ENCODE assay signal across 37 cellular contexts in the genomic region with DNA sequence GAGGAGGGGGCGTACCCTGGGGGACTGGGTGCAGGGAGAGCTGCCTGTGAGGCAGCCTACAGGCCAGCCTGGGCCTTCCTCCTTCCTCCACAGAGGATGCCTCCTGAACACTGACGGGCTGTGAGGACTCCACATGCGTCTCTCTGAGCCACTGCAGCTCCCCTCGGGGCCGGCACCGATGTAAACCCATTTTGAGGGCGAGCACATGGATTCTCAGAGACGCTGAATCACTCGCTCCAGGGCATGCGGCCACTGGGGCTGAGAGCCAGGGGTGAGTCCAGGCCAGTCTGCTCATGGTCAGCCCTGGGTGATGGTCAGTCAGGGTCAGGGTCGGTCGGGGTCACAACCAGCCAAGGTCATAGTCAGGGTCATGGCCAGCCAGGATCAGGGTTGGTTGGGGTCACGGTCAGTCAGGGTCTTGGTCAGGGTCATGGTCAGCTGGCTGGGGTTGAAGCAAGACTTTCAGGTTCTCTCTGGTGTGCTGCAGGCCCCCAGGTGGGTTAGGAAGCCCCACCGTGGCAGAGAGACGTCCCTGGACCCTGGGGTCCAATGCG. TPM values are rescaled to one million over a fixed set of nuclear protein-coding genes. Genes with fewer than 3 reads are reported as not detected.
"Had no signal": no experiment of that assay in that cellular context is flagged by ENCODE, and none has a peak within 500 bp of the region (broad histone marks: within the 10 kb centered on the region; RNA-seq: fewer than 3 reads in every experiment).

No MANE protein-coding gene starts in this region.

- H3K27ac ChIP-seq: brain microvascular endothelial cell, cardiac muscle cell, PC-9, VCaP had no signal

- H3K4me3 Mint-ChIP-seq: activated B cell treated with CpG ODN at 0.5 μM for 24 hours; activated CD8-positive, alpha-beta T cell treated with anti-CD3 and anti-CD28 coated beads for 36 hours; activated naive CD8-positive, alpha-beta T cell treated with anti-CD3 and anti-CD28 coated beads for 36 hours; activated T-cell treated with anti-CD3 and anti-CD28 coated beads, Interleukin-2, amount 50 U/mL, for 72 hours; activated T-helper 17 cell treated with anti-CD3 and anti-CD28 coated beads, Interleukin-2, amount 50 U/mL, for 72 hours; central memory CD8-positive, alpha-beta T cell had no signal

- H3K36me3 ChIP-seq: brain microvascular endothelial cell, cardiac muscle cell had no signal

- H3K4me2 ChIP-seq: PC-9 had no signal

- H3K27ac Mint-ChIP-seq: activated B cell treated with CpG ODN at 0.5 μM for 24 hours; activated CD8-positive, alpha-beta T cell treated with anti-CD3 and anti-CD28 coated beads for 36 hours; activated naive CD8-positive, alpha-beta T cell treated with anti-CD3 and anti-CD28 coated beads for 36 hours; activated T-cell treated with anti-CD3 and anti-CD28 coated beads, Interleukin-2, amount 50 U/mL, for 72 hours; activated T-helper 17 cell treated with anti-CD3 and anti-CD28 coated beads, Interleukin-2, amount 50 U/mL, for 72 hours had no signal

- ATAC-seq: activated CD8-positive, alpha-beta T cell treated with anti-CD3 and anti-CD28 coated beads for 36 hours; activated T-cell treated with anti-CD3 and anti-CD28 coated beads, Interleukin-2, amount 50 U/mL, for 72 hours; activated T-helper 17 cell treated with anti-CD3 and anti-CD28 coated beads, Interleukin-2, amount 50 U/mL, for 72 hours had no signal

- H3K4me3 ChIP-seq: cardiac muscle cell, PC-9 had no signal

- H2AFZ ChIP-seq: PC-9 had no signal

- H3K4me1 Mint-ChIP-seq: activated B cell treated with CpG ODN at 0.5 μM for 24 hours; activated naive CD8-positive, alpha-beta T cell treated with anti-CD3 and anti-CD28 coated beads for 36 hours; activated T-helper 17 cell treated with anti-CD3 and anti-CD28 coated beads, Interleukin-2, amount 50 U/mL, for 72 hours; central memory CD8-positive, alpha-beta T cell had no signal

- H3K9me3 Mint-ChIP-seq: activated B cell treated with CpG ODN at 0.5 μM for 24 hours; activated CD8-positive, alpha-beta T cell treated with anti-CD3 and anti-CD28 coated beads for 36 hours; activated naive CD8-positive, alpha-beta T cell treated with anti-CD3 and anti-CD28 coated beads for 36 hours; activated T-cell treated with anti-CD3 and anti-CD28 coated beads, Interleukin-2, amount 50 U/mL, for 72 hours; activated T-helper 17 cell treated with anti-CD3 and anti-CD28 coated beads, Interleukin-2, amount 50 U/mL, for 72 hours; central memory CD8-positive, alpha-beta T cell had no signal

- H3K36me3 Mint-ChIP-seq: activated naive CD8-positive, alpha-beta T cell treated with anti-CD3 and anti-CD28 coated beads for 36 hours had no signal

- H3K27me3 ChIP-seq: brain microvascular endothelial cell, cardiac muscle cell had no signal

- DNase-seq: activated B cell treated with CpG ODN at 0.5 μM for 24 hours; activated CD4-positive, alpha-beta T cell treated with anti-CD3 and anti-CD28 coated beads for 48 hours; activated CD4-positive, CD25-positive, alpha-beta regulatory T cell treated with anti-CD3 and anti-CD28 coated beads, Interleukin-2, amount 50 U/mL, for 72 hours; activated CD8-positive, alpha-beta T cell treated with anti-CD3 and anti-CD28 coated beads for 36 hours; activated effector memory CD4-positive, alpha-beta T cell treated with anti-CD3 and anti-CD28 coated beads, Interleukin-2, amount 50 U/mL, for 16 hours; activated naive CD4-positive, alpha-beta T cell; activated naive CD4-positive, alpha-beta T cell treated with anti-CD3 and anti-CD28 coated beads, Interleukin-2, amount 50 U/mL, for 16 hours; activated naive CD8-positive, alpha-beta T cell treated with anti-CD3 and anti-CD28 coated beads for 36 hours; activated T-cell treated with anti-CD3 and anti-CD28 coated beads, Interleukin-2, amount 50 U/mL, for 1 hour; activated T-cell treated with anti-CD3 and anti-CD28 coated beads, Interleukin-2, amount 50 U/mL, for 72 hours; amniotic stem cell; aorta; brain microvascular endothelial cell; Karpas-422; NCI-H1092 treated with DMSO at 0.1 percent for 48 hours; NCI-H1417; NCI-H146; NCI-H187; NCI-H2029 treated with DMSO at 0.1 percent for 48 hours; NCI-H2107; NCI-H2171; NCI-H510A; NCI-H526; NCI-H748 treated with DMSO at 0.1 percent for 48 hours; NK-92 treated with Interleukin-12 subunit alpha and Interleukin-12 subunit beta, amount 100 ng/mL, for 24 hours; PC-9; Right ventricle myocardium superior; SW 1271; T-helper 1 cell; T-helper 2 cell; T-helper 9 cell had no signal

RNA-seq across cellular contexts. Expression of gene RBBP8NL, which starts 14.7 kb away (rescaled TPM):
- total RNA-seq: activated B cell treated with CpG ODN at 0.5 μM for 24 hours; activated CD8-positive, alpha-beta memory T cell treated with anti-CD3 and anti-CD28 coated beads for 36 hours; activated CD8-positive, alpha-beta T cell treated with anti-CD3 and anti-CD28 coated beads for 36 hours; activated naive CD8-positive, alpha-beta T cell treated with anti-CD3 and anti-CD28 coated beads for 36 hours; activated T-cell treated with anti-CD3 and anti-CD28 coated beads, Interleukin-2, amount 50 U/mL, for 72 hours; activated T-helper 17 cell treated with anti-CD3 and anti-CD28 coated beads, Interleukin-2, amount 50 U/mL, for 72 hours; aorta; cardiac muscle cell; chondrocyte; Right ventricle myocardium superior had no signal
- polyA plus RNA-seq: cardiac muscle cell had no signal

RNA-seq across cellular contexts. Expression of gene GATA5, which starts 33.7 kb away (rescaled TPM):
- total RNA-seq: activated B cell treated with CpG ODN at 0.5 μM for 24 hours; activated CD8-positive, alpha-beta memory T cell treated with anti-CD3 and anti-CD28 coated beads for 36 hours; activated CD8-positive, alpha-beta T cell treated with anti-CD3 and anti-CD28 coated beads for 36 hours; activated naive CD8-positive, alpha-beta T cell treated with anti-CD3 and anti-CD28 coated beads for 36 hours; activated T-cell treated with anti-CD3 and anti-CD28 coated beads, Interleukin-2, amount 50 U/mL, for 72 hours; activated T-helper 17 cell treated with anti-CD3 and anti-CD28 coated beads, Interleukin-2, amount 50 U/mL, for 72 hours; chondrocyte had no signal
